In the genomic region with DNA sequence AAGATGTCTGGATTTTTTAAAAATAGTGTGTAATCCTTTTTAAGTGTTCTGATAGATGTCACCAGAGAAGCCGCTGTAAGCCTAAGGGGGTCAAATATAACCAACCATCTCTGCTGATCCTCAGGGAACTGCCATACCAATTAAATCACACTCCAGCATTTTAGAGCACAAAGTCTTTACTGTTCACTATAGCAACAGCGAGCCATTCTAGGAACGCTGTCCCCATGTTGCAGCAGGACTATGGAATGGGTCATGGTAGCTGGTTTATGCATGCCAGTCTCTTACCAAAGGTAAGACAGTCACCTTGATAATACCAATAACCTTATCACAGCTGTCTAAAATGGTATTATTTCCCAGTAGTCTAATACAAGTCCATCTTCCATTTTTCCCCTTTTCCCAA, we compare ENCODE assay signal across 28 cellular contexts.
"Had no signal": no experiment of that assay in that cellular context is flagged by ENCODE, and none has a peak within 500 bp of the region (broad histone marks: within the 10 kb centered on the region; RNA-seq: fewer than 3 reads in every experiment).

No MANE protein-coding gene starts in this region.

- DNase-seq: dermis blood vessel endothelial cell; effector memory CD8-positive, alpha-beta T cell; gastrocnemius medialis; heart left ventricle; hypothalamus; immature natural killer cell; islet precursor cell; kidney glomerular epithelial cell; left colon; left ventricle myocardium inferior; lower lobe of right lung; midbrain; naive thymus-derived CD4-positive, alpha-beta T cell; nephron progenitor cell; pancreas; sigmoid colon; spleen; stimulated activated CD4-positive, alpha-beta T cell treated with anti-CD3 and anti-CD28 coated beads, Interleukin-4, amount 100 ng/mL, for 4 hours; stimulated activated naive CD8-positive, alpha-beta T cell treated with anti-CD3 and anti-CD28 coated beads, Interleukin-15, Interleukin-2, amounts not matched to agents 100 U/mL and 50 U/mL, for 24 hours; substantia nigra; upper lobe of right lung; uterus had no signal

- H3K27ac ChIP-seq: coronary artery, gastrocnemius medialis, heart left ventricle, left ventricle myocardium inferior, lower lobe of right lung, neutrophil, pancreas, right atrium auricular region, sigmoid colon, spleen, thoracic aorta, tibial nerve, upper lobe of right lung, uterus had no signal

- H3K4me1 ChIP-seq: pancreas, right atrium auricular region, sigmoid colon, uterus had no signal

- H3K9me3 ChIP-seq: gastrocnemius medialis, lower lobe of right lung, neutrophil, pancreas, right atrium auricular region, sigmoid colon, spleen, thoracic aorta, tibial nerve, upper lobe of right lung, uterus had no signal

- H3K36me3 ChIP-seq: gastrocnemius medialis, heart left ventricle, left ventricle myocardium inferior, lower lobe of right lung, neutrophil, pancreas, right atrium auricular region, sigmoid colon, thoracic aorta, tibial nerve, upper lobe of right lung, uterus had no signal

- H3K4me3 ChIP-seq: coronary artery, gastrocnemius medialis, heart left ventricle, left ventricle myocardium inferior, lower lobe of right lung, pancreas, right atrium auricular region, sigmoid colon, spleen, thoracic aorta, tibial nerve, upper lobe of right lung, uterus had no signal

- FAIRE-seq: pancreas had no signal

- ATAC-seq: effector memory CD8-positive, alpha-beta T cell; gastrocnemius medialis; left colon; lower lobe of right lung; naive thymus-derived CD4-positive, alpha-beta T cell; pancreas; stimulated activated memory B cell treated with anti-CD40 and anti-IgM and Interleukin-4, amounts not matched to agents 10 μg/mL and 1 μg/mL and 100 μg/mL, for 72 hours; stimulated activated naive CD8-positive, alpha-beta T cell treated with anti-CD3 and anti-CD28 coated beads, Interleukin-15, Interleukin-2, amounts not matched to agents 100 U/mL and 50 U/mL, for 24 hours; upper lobe of right lung had no signal

- H3K27me3 ChIP-seq: gastrocnemius medialis, heart left ventricle, neutrophil, pancreas, right atrium auricular region, sigmoid colon, spleen, tibial nerve, upper lobe of right lung, uterus had no signal
